In the genomic region with DNA sequence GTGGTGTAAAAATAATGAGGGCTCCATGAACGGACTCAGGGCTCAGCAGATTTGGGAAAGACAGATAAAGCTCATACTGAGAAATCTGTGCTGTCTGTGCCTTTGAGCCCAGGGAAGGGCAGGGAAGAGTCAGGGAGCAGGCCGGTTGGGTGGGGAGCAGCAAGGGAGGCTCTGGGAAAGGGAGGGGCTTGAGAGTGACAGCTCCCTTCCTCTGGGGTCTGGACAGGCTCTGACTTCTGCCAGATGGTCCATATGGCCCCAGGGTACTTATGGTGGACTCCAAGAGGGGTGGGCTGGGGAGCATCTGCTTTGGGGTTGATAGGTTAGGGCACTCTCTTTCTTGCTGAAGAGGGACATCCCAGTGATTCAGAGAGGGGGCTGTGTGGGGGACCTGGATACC, we compare ENCODE assay signal across 13 cellular contexts. TPM values are rescaled to one million over a fixed set of nuclear protein-coding genes. Genes with fewer than 3 reads are reported as not detected.
DNase-seq lines count a peak whose midpoint lies in the region; ATAC-seq and TF ChIP-seq lines count a peak whose summit lies in the region.
"Had no signal": no experiment of that assay in that cellular context is flagged by ENCODE, and none has a peak within 500 bp of the region (broad histone marks: within the 10 kb centered on the region; RNA-seq: fewer than 3 reads in every experiment).

No MANE protein-coding gene starts in this region.

- H3K27me3 ChIP-seq in esophagus muscularis mucosa = no peaks in the 10 kb centered on the region

- TF ChIP-seq POLR2A in esophagus muscularis mucosa (IDR thresholded peaks at IDR 0.05; ENCODE audit: low read depth) = no peak

- peaks cover 28 to 64% (median 57%) of the 10 kb centered on the region in 4 donors for H3K4me1 ChIP-seq in esophagus muscularis mucosa

- no peaks in the 10 kb centered on the region for H3K9me3 Mint-ChIP-seq in osteocyte (ENCODE audit: unreplicated experiment)

- intact Hi-C loops in esophagus muscularis mucosa (cut with DNase I) = no loop called here

- DNase-seq in AG20443 (ENCODE audit: low spot score) (peak; percentile 25), NCI-H82 treated with DMSO at 0.1 percent for 48 hours (lab: John Stamatoyannopoulos, UW; ENCODE audit: unreplicated experiment) (peak; percentile 32), esophagus muscularis mucosa (ENCODE audit: extremely low spot score) (no peak), osteocyte (ENCODE audit: extremely low spot score, unreplicated experiment) (no peak), SKM-1 (lab: John Stamatoyannopoulos, UW; ENCODE audit: unreplicated experiment) (no peak), DMS153 treated with DMSO at 0.1 percent for 48 hours (lab: John Stamatoyannopoulos, UW; ENCODE audit: unreplicated experiment) (no peak)
- DNase-seq: activated CD4-positive, CD25-positive, alpha-beta regulatory T cell; anterior cingulate cortex; NCI-H1417; stimulated activated CD4-positive, alpha-beta T cell treated with anti-CD3 and anti-CD28 coated beads, Interleukin-1b, Interleukin-23, amount 100 ng/mL, for 48 hours had no signal

- no peaks in the 10 kb centered on the region for H3K27me3 Mint-ChIP-seq in osteocyte (ENCODE audit: unreplicated experiment)

- TF ChIP-seq EP300 in esophagus muscularis mucosa (IDR thresholded peaks at IDR 0.05) = no peak

- peaks cover 2% of the 10 kb centered on the region for H3K36me3 Mint-ChIP-seq in osteocyte (ENCODE audit: unreplicated experiment)

- H3K27ac ChIP-seq in esophagus muscularis mucosa (replicated peaks in 1 of 4) = peak overlapping the region; percentile 41 to 91 (median 70)

- H3K4me3 ChIP-seq in esophagus muscularis mucosa = peak overlapping the region; percentile 68 to 82 (median 68)

- peak overlapping the region; percentile 50 for H3K27ac Mint-ChIP-seq in osteocyte (ENCODE audit: unreplicated experiment)
- H3K27ac Mint-ChIP-seq: progenitor cell of endocrine pancreas had no signal

- no peaks in the 10 kb centered on the region for H3K36me3 ChIP-seq in esophagus muscularis mucosa

- TF ChIP-seq CTCF in esophagus muscularis mucosa (IDR thresholded peaks at IDR 0.05) = no peak
- TF ChIP-seq CTCF in osteocyte (IDR thresholded peaks at IDR 0.05) = no peak

- WGBS in esophagus muscularis mucosa = 43% methylated on average over 2 of the region's 2 CpGs

- H3K4me1 Mint-ChIP-seq in osteocyte (ENCODE audit: unreplicated experiment) = peaks cover 40% of the 10 kb centered on the region

- H3K4me3 Mint-ChIP-seq in osteocyte (ENCODE audit: unreplicated experiment) = peak overlapping the region; percentile 44

- no peak for ATAC-seq in HG02885 (IDR thresholded peaks at IDR 0.05; ENCODE audit: poor library complexity, unreplicated experiment)
- no peak for ATAC-seq in activated CD4-positive, CD25-positive, alpha-beta regulatory T cell treated with anti-CD3 and anti-CD28 coated beads, Interleukin-2, amount 50 U/mL, for 24 hours

- no peaks in the 10 kb centered on the region for H3K9me3 ChIP-seq in esophagus muscularis mucosa

RNA-seq across cellular contexts. Expression of a gene that starts 2.1 kb away (rescaled TPM):
- 10 to 100 TPM; 22.0 to 35.9 (median 29.7) TPM for total RNA-seq in esophagus muscularis mucosa
- 26.8 and 28.1 TPM in 2 replicates for total RNA-seq in osteocyte

RNA-seq across cellular contexts. Expression of a gene that starts 18.6 kb away (rescaled TPM):
- total RNA-seq in esophagus muscularis mucosa (1 to 10 TPM in 1 of 4 donors, under 1 TPM in 3; 0.65 to 2.0 (median 0.83) TPM), osteocyte (2.4 TPM in 2 replicates)

RNA-seq across cellular contexts. Expression of a gene that starts 21.4 kb away (rescaled TPM):
- total RNA-seq in esophagus muscularis mucosa = 10 to 100 TPM; 23.4 to 32.4 (median 27.5) TPM
- 35.4 and 36.0 TPM in 2 replicates for total RNA-seq in osteocyte

RNA-seq across cellular contexts. Expression of a gene that starts 35.1 kb away (rescaled TPM):
- total RNA-seq in esophagus muscularis mucosa (not detected), osteocyte (not detected in 2 replicates)
- total RNA-seq: progenitor cell of endocrine pancreas had no signal

RNA-seq across cellular contexts. Expression of a gene that starts 35.6 kb away (rescaled TPM):
- 10 to 100 TPM in 3 of 4 donors, 1 to 10 TPM in 1; 10.0 to 27.0 (median 20.3) TPM for total RNA-seq in esophagus muscularis mucosa
- total RNA-seq in osteocyte = 25.6 and 29.9 TPM in 2 replicates

Comparison
In these comparisons a context has a peak if more than half of its experiments do, and no peak if none do; other contexts are left out.
1. DNase-seq: peak in AG20443 (single experiment) and NCI-H82 treated with DMSO at 0.1 percent for 48 hours (single experiment); none in esophagus muscularis mucosa (single experiment), osteocyte (single experiment), SKM-1 (single experiment) and DMS153 treated with DMSO at 0.1 percent for 48 hours (single experiment).